In genomic region chr2:47521666-47522285, GRCh38 we compare ENCODE assay signal across 9 cellular contexts. TPM values are rescaled to one million over a fixed set of nuclear protein-coding genes. Genes with fewer than 3 reads are reported as not detected.
A peak's percentile ranks its signal among the peaks of the same experiment; 100 is the strongest.
DNase-seq lines count a peak whose midpoint lies in the region; ATAC-seq, FAIRE-seq and TF ChIP-seq lines count a peak whose summit lies in the region.
"Had no signal": no experiment of that assay in that cellular context is flagged by ENCODE, and none has a peak within 500 bp of the region (broad histone marks: within the 10 kb centered on the region; RNA-seq: fewer than 3 reads in every experiment).

No MANE protein-coding gene starts in this region.

- H3K4me1 Mint-ChIP-seq in activated naive CD8-positive, alpha-beta T cell treated with anti-CD3 and anti-CD28 coated beads, Interleukin-2, amount 10 ng/mL, durations not matched to agents 7 days and 5 days: peaks cover 30% of the 10 kb centered on the region
- H3K4me1 Mint-ChIP-seq in naive thymus-derived CD8-positive, alpha-beta T cell: peaks cover 3 to 30% (median 11%) of the 10 kb centered on the region in 4 donors

- peak overlapping the region; percentile 49 to 81 (median 66) for H3K4me3 ChIP-seq in BLaER1 treated with 17β-estradiol and CSF1 and Interleukin-3, amounts not matched to agents 10 nM and 100 nM
- H3K4me3 ChIP-seq in H7 (ENCODE audit: insufficient read depth, low read depth, low read length): no peak overlapping the region

- H3K27ac Mint-ChIP-seq in activated naive CD8-positive, alpha-beta T cell treated with anti-CD3 and anti-CD28 coated beads, Interleukin-2, amount 10 ng/mL, durations not matched to agents 7 days and 5 days: peak overlapping the region; percentile 38
- peak overlapping the region in 6 of 10 donors; percentile 27 to 92 (median 90) for H3K27ac Mint-ChIP-seq in naive thymus-derived CD8-positive, alpha-beta T cell

- no peaks in the 10 kb centered on the region; a peak in 1 of 22 replicates for H3K36me3 ChIP-seq in BLaER1 treated with 17β-estradiol and CSF1 and Interleukin-3, amounts not matched to agents 10 nM and 100 nM
- H3K36me3 ChIP-seq in H7 (replicated peaks; ENCODE audit: control insufficient read depth, insufficient read depth, low read length): no peaks in the 10 kb centered on the region

- H3K9me3 ChIP-seq in BLaER1 treated with 17β-estradiol and CSF1 and Interleukin-3, amounts not matched to agents 10 nM and 100 nM (replicated peaks in 1 of 11): no peaks in the 10 kb centered on the region

- H3K27me3 Mint-ChIP-seq in activated naive CD8-positive, alpha-beta T cell treated with anti-CD3 and anti-CD28 coated beads, Interleukin-2, amount 10 ng/mL, durations not matched to agents 7 days and 5 days: peaks cover 2% of the 10 kb centered on the region
- H3K27me3 Mint-ChIP-seq in naive thymus-derived CD8-positive, alpha-beta T cell: no peaks in the 10 kb centered on the region

- no peak for TF ChIP-seq POLR2A in GM12891 (IDR thresholded peaks at IDR 0.05; ENCODE audit: low read depth, low read length)

- H3K27ac ChIP-seq in BLaER1 treated with 17β-estradiol and CSF1 and Interleukin-3, amounts not matched to agents 10 nM and 100 nM: peak overlapping the region in 10 of 11 experiments; percentile 46 to 92 (median 90); a peak in 20 of 22 replicates

- DNase-seq in H7 (peak; percentile 48), GM12891 (ENCODE audit: insufficient read length, low spot score) (no peak), foreskin melanocyte (no peak), left colon (no peak), NCI-H2081 (lab: John Stamatoyannopoulos, UW) (no peak)
- DNase-seq in activated naive CD8-positive, alpha-beta T cell treated with anti-CD3 and anti-CD28 coated beads, Interleukin-2, amount 10 ng/mL, durations not matched to agents 7 days and 5 days: no peak
- no peak for DNase-seq in naive thymus-derived CD8-positive, alpha-beta T cell

- peak overlapping the region; percentile 92 for H3K4me3 Mint-ChIP-seq in activated naive CD8-positive, alpha-beta T cell treated with anti-CD3 and anti-CD28 coated beads, Interleukin-2, amount 10 ng/mL, durations not matched to agents 7 days and 5 days
- H3K4me3 Mint-ChIP-seq in naive thymus-derived CD8-positive, alpha-beta T cell: peak overlapping the region; percentile 82 to 98 (median 92)

- no peaks in the 10 kb centered on the region for H3K27me3 ChIP-seq in BLaER1 treated with 17β-estradiol and CSF1 and Interleukin-3, amounts not matched to agents 10 nM and 100 nM
- H3K27me3 ChIP-seq in H7 (ENCODE audit: control insufficient read depth, insufficient read depth, low read length): no peaks in the 10 kb centered on the region

- H3K9me3 Mint-ChIP-seq in activated naive CD8-positive, alpha-beta T cell treated with anti-CD3 and anti-CD28 coated beads, Interleukin-2, amount 10 ng/mL, durations not matched to agents 7 days and 5 days: no peaks in the 10 kb centered on the region
- H3K9me3 Mint-ChIP-seq in naive thymus-derived CD8-positive, alpha-beta T cell: no peaks in the 10 kb centered on the region

- POLR2A ChIA-PET in activated naive CD8-positive, alpha-beta T cell treated with anti-CD3 and anti-CD28 coated beads, Interleukin-2, amount 10 ng/mL, durations not matched to agents 7 days and 5 days (lab: Charles Lee): interaction anchor here (1.0 to 3.1 kb wide), 5 partner anchors 10 to 119 kb away, joined by 3 to 22 read pairs (median 8); partner anchors contain the start of gene MSH2
- POLR2A ChIA-PET in naive thymus-derived CD8-positive, alpha-beta T cell (lab: Charles Lee): interaction anchor here (1.0 to 1.1 kb wide), 2 partner anchors 32 to 134 kb away, joined by 3 read pairs; no protein-coding TSS in a partner anchor

- no peak for FAIRE-seq in GM12891 (lab: Jason Lieb, UNC)

- peak overlapping the region; percentile 88 to 99 (median 95) for H3K4me2 ChIP-seq in BLaER1 treated with 17β-estradiol and CSF1 and Interleukin-3, amounts not matched to agents 10 nM and 100 nM

- ATAC-seq in activated naive CD8-positive, alpha-beta T cell treated with anti-CD3 and anti-CD28 coated beads, Interleukin-2, amount 10 ng/mL, durations not matched to agents 7 days and 5 days (ENCODE audit: low read depth): no peak
- ATAC-seq in naive thymus-derived CD8-positive, alpha-beta T cell: no peak
- ATAC-seq in left colon: no peak

- peaks cover 17 to 80% (median 67%) of the 10 kb centered on the region in 10 experiments for H3K4me1 ChIP-seq in BLaER1 treated with 17β-estradiol and CSF1 and Interleukin-3, amounts not matched to agents 10 nM and 100 nM

- intact Hi-C loops in left colon (cut with DNase I, micrococcal nuclease): no loop called here

- no peaks in the 10 kb centered on the region for H3K36me3 Mint-ChIP-seq in activated naive CD8-positive, alpha-beta T cell treated with anti-CD3 and anti-CD28 coated beads, Interleukin-2, amount 10 ng/mL, durations not matched to agents 7 days and 5 days
- no peaks in the 10 kb centered on the region for H3K36me3 Mint-ChIP-seq in naive thymus-derived CD8-positive, alpha-beta T cell

- H3K9ac ChIP-seq in BLaER1 treated with 17β-estradiol and CSF1 and Interleukin-3, amounts not matched to agents 10 nM and 100 nM: peak overlapping the region in 10 of 11 experiments; percentile 56 to 88 (median 86); a peak in 20 of 22 replicates

- no peaks in the 10 kb centered on the region for H4K20me1 ChIP-seq in BLaER1 treated with 17β-estradiol and CSF1 and Interleukin-3, amounts not matched to agents 10 nM and 100 nM

TF ChIP-seq in GM12891, 5 proteins besides CTCF, POLR2A, EP300 and RAD21:
- TF ChIP-seq TAF1 (IDR thresholded peaks at IDR 0.05; ENCODE audit: low read depth, low read length): no peak
- TF ChIP-seq SPI1 (IDR thresholded peaks at IDR 0.05; ENCODE audit: low read depth, low read length): no peak
- no peak for TF ChIP-seq POLR2AphosphoS5 (IDR thresholded peaks at IDR 0.05; ENCODE audit: low read depth, low read length)
- TF ChIP-seq PAX5 (IDR thresholded peaks at IDR 0.05; ENCODE audit: insufficient read depth, low read length, severe bottlenecking): no peak
- TF ChIP-seq POU2F2 (IDR thresholded peaks at IDR 0.05; ENCODE audit: low read depth, low read length): no peak

RNA-seq across cellular contexts. Expression of gene KCNK12, which starts 49.0 kb away (rescaled TPM):
- total RNA-seq in H7 (2014; rRNA removed; shearing (Covaris generic)): 9.6 and 16.0 TPM in 2 replicates
- under 1 TPM; 0.51 to 0.55 TPM for total RNA-seq in activated naive CD8-positive, alpha-beta T cell treated with anti-CD3 and anti-CD28 coated beads, Interleukin-2, amount 10 ng/mL, durations not matched to agents 7 days and 5 days
- under 1 TPM; 0.55 to 0.60 TPM for total RNA-seq in naive thymus-derived CD8-positive, alpha-beta T cell
- polyA plus RNA-seq in naive thymus-derived CD8-positive, alpha-beta T cell: under 1 TPM; 0.27 to 0.44 (median 0.32) TPM
- polyA plus RNA-seq in GM12891 (2012; ENCODE audit: low read depth, missing spikeins): 0.10 TPM
- total RNA-seq in left colon: under 1 TPM in 1 of 2 donors, not detected in 1; 0.11 TPM
- total RNA-seq: subcutaneous adipose tissue had no signal
